Comparison of ENCODE assay signal across 18 cellular contexts in genomic region chr13:96020941-96021340, GRCh38. TPM values are rescaled to one million over a fixed set of nuclear protein-coding genes. Genes with fewer than 3 reads are reported as not detected.
"Had no signal": no experiment of that assay in that cellular context is flagged by ENCODE, and none has a peak within 500 bp of the region (broad histone marks: within the 10 kb centered on the region; RNA-seq: fewer than 3 reads in every experiment).

No MANE protein-coding gene starts in this region.

- H3K4me3 Mint-ChIP-seq: activated CD4-positive, alpha-beta T cell treated with anti-CD3 and anti-CD28 coated beads, Interleukin-2, amount 10 ng/mL, durations not matched to agents 24 days and 14 days; activated CD8-positive, alpha-beta T cell treated with anti-CD3 and anti-CD28 coated beads, Interleukin-2, amount 10 ng/mL, durations not matched to agents 7 days and 5 days; activated naive CD4-positive, alpha-beta T cell treated with anti-CD3 and anti-CD28 coated beads for 36 hours; activated T-cell treated with anti-CD3 and anti-CD28 coated beads, Interleukin-2, amount 50 U/mL, for 4 hours; brain; central memory CD8-positive, alpha-beta T cell; natural killer cell; T-cell had no signal

- H3K9me3 Mint-ChIP-seq: activated CD4-positive, alpha-beta T cell treated with anti-CD3 and anti-CD28 coated beads, Interleukin-2, amount 10 ng/mL, durations not matched to agents 24 days and 14 days had no signal

- H3K9ac ChIP-seq: parathyroid adenoma had no signal

- H3K4me1 ChIP-seq: left ventricle myocardium inferior, parathyroid adenoma, sigmoid colon, spleen, upper lobe of right lung had no signal

- H3K36me3 Mint-ChIP-seq: natural killer cell, T-cell had no signal

- H2AFZ ChIP-seq: parathyroid adenoma had no signal

- H3K27ac Mint-ChIP-seq: activated CD4-positive, alpha-beta T cell treated with anti-CD3 and anti-CD28 coated beads, Interleukin-2, amount 10 ng/mL, durations not matched to agents 24 days and 14 days; activated CD8-positive, alpha-beta T cell treated with anti-CD3 and anti-CD28 coated beads, Interleukin-2, amount 10 ng/mL, durations not matched to agents 7 days and 5 days; activated naive CD4-positive, alpha-beta T cell treated with anti-CD3 and anti-CD28 coated beads for 36 hours; natural killer cell; T-cell had no signal

- H3K27me3 Mint-ChIP-seq: activated CD4-positive, alpha-beta T cell treated with anti-CD3 and anti-CD28 coated beads, Interleukin-2, amount 10 ng/mL, durations not matched to agents 24 days and 14 days; brain; central memory CD8-positive, alpha-beta T cell; T-cell had no signal

- DNase-seq: activated CD4-positive, alpha-beta T cell treated with anti-CD3 and anti-CD28 coated beads, Interleukin-2, amount 10 ng/mL, durations not matched to agents 24 days and 14 days; activated CD8-positive, alpha-beta T cell treated with anti-CD3 and anti-CD28 coated beads, Interleukin-2, amount 10 ng/mL, durations not matched to agents 7 days and 5 days; activated naive CD4-positive, alpha-beta T cell treated with anti-CD3 and anti-CD28 coated beads for 36 hours; activated T-cell treated with anti-CD3 and anti-CD28 coated beads, Interleukin-2, amount 50 U/mL, for 4 hours; left ventricle myocardium inferior; mesenchymal stem cell; natural killer cell; sigmoid colon; spleen; stimulated activated CD8-positive, alpha-beta memory T cell treated with anti-CD3 and anti-CD28 coated beads, Interleukin-4, amount 100 ng/mL, for 48 hours; stimulated activated naive CD4-positive, alpha-beta T cell; T-cell; T-helper 9 cell; upper lobe of right lung had no signal

- H3K27ac ChIP-seq: coronary artery, left ventricle myocardium inferior, parathyroid adenoma, sigmoid colon, spleen, upper lobe of right lung had no signal

- H3K9me3 ChIP-seq: upper lobe of right lung had no signal

- H3K4me1 Mint-ChIP-seq: activated CD4-positive, alpha-beta T cell treated with anti-CD3 and anti-CD28 coated beads, Interleukin-2, amount 10 ng/mL, durations not matched to agents 24 days and 14 days; central memory CD8-positive, alpha-beta T cell; natural killer cell; T-cell had no signal

- ATAC-seq: activated CD8-positive, alpha-beta T cell treated with anti-CD3 and anti-CD28 coated beads, Interleukin-2, amount 10 ng/mL, durations not matched to agents 7 days and 5 days; activated T-cell treated with anti-CD3 and anti-CD28 coated beads, Interleukin-2, amount 50 U/mL, for 4 hours; natural killer cell; T-cell had no signal

- H3K4me3 ChIP-seq: coronary artery, left ventricle myocardium inferior, sigmoid colon, spleen, upper lobe of right lung had no signal

- H3K27me3 ChIP-seq: sigmoid colon, spleen, upper lobe of right lung had no signal

- H3K79me2 ChIP-seq: parathyroid adenoma had no signal

RNA-seq across cellular contexts. Expression of gene UGGT2, which starts 32.3 kb away (rescaled TPM):
- total RNA-seq: activated CD8-positive, alpha-beta T cell treated with anti-CD3 and anti-CD28 coated beads, Interleukin-2, amount 10 ng/mL, durations not matched to agents 7 days and 5 days had no signal
